In the genomic region with DNA sequence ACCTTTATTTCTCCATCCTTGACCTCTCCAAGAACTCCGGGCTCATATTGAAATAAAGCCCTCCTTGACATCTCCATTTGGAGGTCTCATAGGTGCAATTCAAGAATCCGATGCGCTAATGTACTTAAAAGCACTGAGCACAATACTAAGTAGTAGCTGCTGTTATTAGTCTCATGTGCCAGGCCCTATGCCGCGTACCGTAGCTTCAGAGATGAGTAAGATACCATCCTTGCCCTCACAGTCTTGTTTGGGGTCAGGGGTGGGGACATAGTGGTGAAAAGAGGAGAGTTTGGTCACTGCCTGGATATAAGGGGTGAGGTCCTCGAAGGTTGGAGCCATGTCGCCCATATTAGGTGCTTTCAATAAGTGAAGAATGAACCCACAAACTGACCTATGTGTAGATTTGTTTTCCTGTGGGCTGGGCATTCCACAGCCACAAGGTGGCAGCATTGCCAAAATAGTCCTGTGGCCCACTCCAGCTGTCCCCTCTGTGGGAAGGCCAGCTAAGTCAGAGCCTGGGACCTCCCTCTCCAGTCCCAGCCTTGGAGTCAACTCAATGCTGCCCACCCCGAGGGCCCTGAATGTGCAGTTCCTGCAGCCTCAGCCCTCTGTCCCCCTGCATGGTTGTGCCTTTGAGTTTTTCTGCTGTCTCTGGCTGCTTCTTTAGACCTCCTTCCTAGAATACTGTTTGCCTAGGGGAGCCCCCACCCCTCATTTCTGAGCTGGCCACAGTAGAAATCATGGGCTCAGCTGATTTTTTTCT, we compare ENCODE assay signal across 8 cellular contexts. TPM values are rescaled to one million over a fixed set of nuclear protein-coding genes. Genes with fewer than 3 reads are reported as not detected.
DNase-seq lines count a peak whose midpoint lies in the region; ATAC-seq and TF ChIP-seq lines count a peak whose summit lies in the region.

No MANE protein-coding gene starts in this region.

- no peak overlapping the region for H2BK15ac ChIP-seq in mesendoderm (replicated peaks; ENCODE audit: low read depth)

- H3K9ac ChIP-seq in mesendoderm (ENCODE audit: low read length) = peak overlapping the region; percentile 31

- TF ChIP-seq CTCF in endothelial cell (IDR thresholded peaks at IDR 0.05; ENCODE audit: unreplicated experiment) = peak; percentile 75

- H3K4me3 Mint-ChIP-seq in endothelial cell (ENCODE audit: unreplicated experiment) = no peak overlapping the region

- H3K56ac ChIP-seq in mesendoderm (ENCODE audit: low read length) = no peak overlapping the region

- no peaks in the 10 kb centered on the region for H3K4me1 ChIP-seq in mesendoderm (ENCODE audit: control insufficient read depth, low read depth, low read length)

- WGBS in mesendoderm (ENCODE audit: extremely low coverage, insufficient coverage, low lambda C conversion rate) = no CpG with 5 or more reads among the region's 9 CpGs

- H3K27me3 Mint-ChIP-seq in endothelial cell (ENCODE audit: unreplicated experiment) = no peaks in the 10 kb centered on the region

- DNase-seq in activated gamma-delta T cell treated with Interleukin-2 at 50 U/mL for 16 hours (peak; percentile 52), activated gamma-delta T cell (lab: John Stamatoyannopoulos, UW) (no peak), NCI-H774 (lab: John Stamatoyannopoulos, UW) (peak; percentile 27), endothelial cell (ENCODE audit: low spot score) (peak; percentile 85), mesendoderm (peak; percentile 80), stromal cell of bone marrow (ENCODE audit: low read depth) (peak; percentile 45)
- peak; percentile 84 for DNase-seq in activated CD8-positive, alpha-beta memory T cell treated with anti-CD3 and anti-CD28 coated beads for 24 hours

- H2BK5ac ChIP-seq in mesendoderm (ENCODE audit: low read length) = no peak overlapping the region

- no peaks in the 10 kb centered on the region for H3K27me3 ChIP-seq in mesendoderm (ENCODE audit: insufficient read depth, low read length, poor library complexity)

- no peaks in the 10 kb centered on the region for H3K36me3 ChIP-seq in mesendoderm (ENCODE audit: control insufficient read depth, insufficient read depth, low read length)

- ATAC-seq in HG03159 (IDR thresholded peaks at IDR 0.05; ENCODE audit: unreplicated experiment) = peak; percentile 40

- H3K9me3 Mint-ChIP-seq in endothelial cell (ENCODE audit: unreplicated experiment) = no peaks in the 10 kb centered on the region

- no peak overlapping the region for H3K27ac ChIP-seq in mesendoderm (ENCODE audit: low read depth, low read length)

- H3K18ac ChIP-seq in mesendoderm (ENCODE audit: low read length) = no peak overlapping the region

- H3K4ac ChIP-seq in mesendoderm (ENCODE audit: low read depth, low read length) = no peak overlapping the region

- H4K5ac ChIP-seq in mesendoderm (ENCODE audit: low read length) = no peak overlapping the region

- no peak overlapping the region for H2BK120ac ChIP-seq in mesendoderm (ENCODE audit: low read depth, low read length)

- no peak overlapping the region for H3K23ac ChIP-seq in mesendoderm (ENCODE audit: low read length)

- H3K4me1 Mint-ChIP-seq in endothelial cell (ENCODE audit: unreplicated experiment) = no peaks in the 10 kb centered on the region

- H4K8ac ChIP-seq in mesendoderm (ENCODE audit: low read depth, low read length) = no peak overlapping the region

- peaks cover 4% of the 10 kb centered on the region for H3K36me3 Mint-ChIP-seq in endothelial cell (ENCODE audit: low read depth, unreplicated experiment)

- H3K27ac Mint-ChIP-seq in endothelial cell (ENCODE audit: unreplicated experiment) = no peak overlapping the region

- H2AK5ac ChIP-seq in mesendoderm (ENCODE audit: low read length) = no peak overlapping the region

- H3K79me2 ChIP-seq in mesendoderm (ENCODE audit: control insufficient read depth, insufficient read depth, low read length) = no peaks in the 10 kb centered on the region

- H3K4me2 ChIP-seq in mesendoderm (ENCODE audit: low read length) = no peak overlapping the region

- no peaks in the 10 kb centered on the region for H3K79me1 ChIP-seq in mesendoderm (ENCODE audit: low read length)

- no peak overlapping the region for H3K4me3 ChIP-seq in mesendoderm (ENCODE audit: low read length)

RNA-seq across cellular contexts. Expression of gene DCPS, which starts 6.5 kb away (rescaled TPM):
- 11.3 TPM for total RNA-seq in endothelial cell (ENCODE audit: unreplicated experiment)
- 20.0 TPM for polyA plus RNA-seq in mesendoderm (2013, experiment 1 of 2)
- 20.1 TPM for polyA plus RNA-seq in mesendoderm (2013, experiment 2 of 2)

RNA-seq across cellular contexts. Expression of gene TIRAP, which starts 27.5 kb away (rescaled TPM):
- total RNA-seq in endothelial cell (ENCODE audit: unreplicated experiment) = 12.4 TPM
- polyA plus RNA-seq in mesendoderm (2013, experiment 1 of 2) = 3.8 TPM
- 4.2 TPM for polyA plus RNA-seq in mesendoderm (2013, experiment 2 of 2)

RNA-seq across cellular contexts. Expression of gene FOXRED1, which starts 41.5 kb away (rescaled TPM):
- 35.8 TPM for total RNA-seq in endothelial cell (ENCODE audit: unreplicated experiment)
- 21.5 TPM for polyA plus RNA-seq in mesendoderm (2013, experiment 1 of 2)
- 22.1 TPM for polyA plus RNA-seq in mesendoderm (2013, experiment 2 of 2)

RNA-seq across cellular contexts. Expression of gene SRPRA, which starts 41.7 kb away (rescaled TPM):
- 54.8 TPM for total RNA-seq in endothelial cell (ENCODE audit: unreplicated experiment)
- 44.3 TPM for polyA plus RNA-seq in mesendoderm (2013, experiment 1 of 2)
- 42.1 TPM for polyA plus RNA-seq in mesendoderm (2013, experiment 2 of 2)

RNA-seq across cellular contexts. Expression of gene ST3GAL4, which starts 45.1 kb away (rescaled TPM):
- 25.9 TPM for total RNA-seq in endothelial cell (ENCODE audit: unreplicated experiment)
- polyA plus RNA-seq in mesendoderm (2013, experiment 1 of 2) = 8.4 TPM
- polyA plus RNA-seq in mesendoderm (2013, experiment 2 of 2) = 8.7 TPM
